In genomic region chr9:30579810-30580209, GRCh38 we compare ENCODE assay signal across 6 cellular contexts.
"Had no signal": no experiment of that assay in that cellular context is flagged by ENCODE, and none has a peak within 500 bp of the region (broad histone marks: within the 10 kb centered on the region; RNA-seq: fewer than 3 reads in every experiment).

No MANE protein-coding gene starts in this region.

- H3K27ac ChIP-seq: HL-60 had no signal

- ATAC-seq: HepG2, K562 had no signal

- H3K4me3 ChIP-seq: K562 had no signal

- DNase-seq: IMR-90, KBM-7, KG1 had no signal
